1 cellular context compared by ENCODE assay signal in genomic region chr22:40856513-40857308, GRCh38.
TF ChIP-seq lines count a peak whose summit lies in the region.

ST13 (minus strand) TSS chr22:40856639; CDS start chr22:40856540, 99 bp downstream.
XPNPEP3 (plus strand) TSS chr22:40857148; CDS start chr22:40857182, 34 bp downstream.

TF ChIP-seq in WTC11, 78 proteins besides CTCF, POLR2A, EP300 and RAD21 (continued from another document):
- TF ChIP-seq, protein P1, sequence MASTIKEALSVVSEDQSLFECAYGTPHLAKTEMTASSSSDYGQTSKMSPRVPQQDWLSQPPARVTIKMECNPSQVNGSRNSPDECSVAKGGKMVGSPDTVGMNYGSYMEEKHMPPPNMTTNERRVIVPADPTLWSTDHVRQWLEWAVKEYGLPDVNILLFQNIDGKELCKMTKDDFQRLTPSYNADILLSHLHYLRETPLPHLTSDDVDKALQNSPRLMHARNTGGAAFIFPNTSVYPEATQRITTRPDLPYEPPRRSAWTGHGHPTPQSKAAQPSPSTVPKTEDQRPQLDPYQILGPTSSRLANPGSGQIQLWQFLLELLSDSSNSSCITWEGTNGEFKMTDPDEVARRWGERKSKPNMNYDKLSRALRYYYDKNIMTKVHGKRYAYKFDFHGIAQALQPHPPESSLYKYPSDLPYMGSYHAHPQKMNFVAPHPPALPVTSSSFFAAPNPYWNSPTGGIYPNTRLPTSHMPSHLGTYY (CRISPR knock-in tag; IDR thresholded peaks at IDR 0.05): no peak
- 0 out of 2 replicates have a peak, but pooled peaks have one; percentile 38 for TF ChIP-seq TEAD1 (CRISPR knock-in tag; IDR thresholded peaks at IDR 0.05)
- TF ChIP-seq HMGXB4 (CRISPR knock-in tag; IDR thresholded peaks at IDR 0.05): peak; percentile 18
- TF ChIP-seq ZSCAN18 (CRISPR knock-in tag; IDR thresholded peaks at IDR 0.05): no peak
- TF ChIP-seq, protein P2, sequence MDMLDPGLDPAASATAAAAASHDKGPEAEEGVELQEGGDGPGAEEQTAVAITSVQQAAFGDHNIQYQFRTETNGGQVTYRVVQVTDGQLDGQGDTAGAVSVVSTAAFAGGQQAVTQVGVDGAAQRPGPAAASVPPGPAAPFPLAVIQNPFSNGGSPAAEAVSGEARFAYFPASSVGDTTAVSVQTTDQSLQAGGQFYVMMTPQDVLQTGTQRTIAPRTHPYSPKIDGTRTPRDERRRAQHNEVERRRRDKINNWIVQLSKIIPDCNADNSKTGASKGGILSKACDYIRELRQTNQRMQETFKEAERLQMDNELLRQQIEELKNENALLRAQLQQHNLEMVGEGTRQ (CRISPR knock-in tag; IDR thresholded peaks at IDR 0.05): peak; percentile 92
- TF ChIP-seq SOX15 (CRISPR knock-in tag; IDR thresholded peaks at IDR 0.05): no peak
- TF ChIP-seq ESRRA (CRISPR knock-in tag; IDR thresholded peaks at IDR 0.05; ENCODE audit: borderline replicate concordance): no peak
- TF ChIP-seq, protein P3, sequence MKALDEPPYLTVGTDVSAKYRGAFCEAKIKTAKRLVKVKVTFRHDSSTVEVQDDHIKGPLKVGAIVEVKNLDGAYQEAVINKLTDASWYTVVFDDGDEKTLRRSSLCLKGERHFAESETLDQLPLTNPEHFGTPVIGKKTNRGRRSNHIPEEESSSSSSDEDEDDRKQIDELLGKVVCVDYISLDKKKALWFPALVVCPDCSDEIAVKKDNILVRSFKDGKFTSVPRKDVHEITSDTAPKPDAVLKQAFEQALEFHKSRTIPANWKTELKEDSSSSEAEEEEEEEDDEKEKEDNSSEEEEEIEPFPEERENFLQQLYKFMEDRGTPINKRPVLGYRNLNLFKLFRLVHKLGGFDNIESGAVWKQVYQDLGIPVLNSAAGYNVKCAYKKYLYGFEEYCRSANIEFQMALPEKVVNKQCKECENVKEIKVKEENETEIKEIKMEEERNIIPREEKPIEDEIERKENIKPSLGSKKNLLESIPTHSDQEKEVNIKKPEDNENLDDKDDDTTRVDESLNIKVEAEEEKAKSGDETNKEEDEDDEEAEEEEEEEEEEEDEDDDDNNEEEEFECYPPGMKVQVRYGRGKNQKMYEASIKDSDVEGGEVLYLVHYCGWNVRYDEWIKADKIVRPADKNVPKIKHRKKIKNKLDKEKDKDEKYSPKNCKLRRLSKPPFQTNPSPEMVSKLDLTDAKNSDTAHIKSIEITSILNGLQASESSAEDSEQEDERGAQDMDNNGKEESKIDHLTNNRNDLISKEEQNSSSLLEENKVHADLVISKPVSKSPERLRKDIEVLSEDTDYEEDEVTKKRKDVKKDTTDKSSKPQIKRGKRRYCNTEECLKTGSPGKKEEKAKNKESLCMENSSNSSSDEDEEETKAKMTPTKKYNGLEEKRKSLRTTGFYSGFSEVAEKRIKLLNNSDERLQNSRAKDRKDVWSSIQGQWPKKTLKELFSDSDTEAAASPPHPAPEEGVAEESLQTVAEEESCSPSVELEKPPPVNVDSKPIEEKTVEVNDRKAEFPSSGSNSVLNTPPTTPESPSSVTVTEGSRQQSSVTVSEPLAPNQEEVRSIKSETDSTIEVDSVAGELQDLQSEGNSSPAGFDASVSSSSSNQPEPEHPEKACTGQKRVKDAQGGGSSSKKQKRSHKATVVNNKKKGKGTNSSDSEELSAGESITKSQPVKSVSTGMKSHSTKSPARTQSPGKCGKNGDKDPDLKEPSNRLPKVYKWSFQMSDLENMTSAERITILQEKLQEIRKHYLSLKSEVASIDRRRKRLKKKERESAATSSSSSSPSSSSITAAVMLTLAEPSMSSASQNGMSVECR (CRISPR knock-in tag; IDR thresholded peaks at IDR 0.05; ENCODE audit: borderline replicate concordance): peak; percentile 78
- TF ChIP-seq, protein P4, sequence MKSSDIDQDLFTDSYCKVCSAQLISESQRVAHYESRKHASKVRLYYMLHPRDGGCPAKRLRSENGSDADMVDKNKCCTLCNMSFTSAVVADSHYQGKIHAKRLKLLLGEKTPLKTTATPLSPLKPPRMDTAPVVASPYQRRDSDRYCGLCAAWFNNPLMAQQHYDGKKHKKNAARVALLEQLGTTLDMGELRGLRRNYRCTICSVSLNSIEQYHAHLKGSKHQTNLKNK (CRISPR knock-in tag; IDR thresholded peaks at IDR 0.05): no peak
- no peak for TF ChIP-seq ZNF138 (CRISPR knock-in tag; conservative IDR thresholded peaks at IDR 0.05)
- TF ChIP-seq ZNF232 (CRISPR knock-in tag; IDR thresholded peaks at IDR 0.05): 0 out of 2 replicates have a peak, but pooled peaks have one; percentile 58
- TF ChIP-seq ZNF396 (CRISPR knock-in tag; IDR thresholded peaks at IDR 0.05; ENCODE audit: borderline replicate concordance): no peak
- 0 out of 2 replicates have a peak, but pooled peaks have one; percentile 24 for TF ChIP-seq KAT7 (CRISPR knock-in tag; IDR thresholded peaks at IDR 0.05; ENCODE audit: borderline replicate concordance)
- TF ChIP-seq IRF1 (CRISPR knock-in tag; IDR thresholded peaks at IDR 0.05): 0 out of 2 replicates have a peak, but pooled peaks have one; percentile 17
- TF ChIP-seq NFYB (CRISPR knock-in tag; conservative IDR thresholded peaks at IDR 0.05; ENCODE audit: low read depth): no peak
- no peak; the same call in 1 of the 2 replicates for TF ChIP-seq FOXP1 (CRISPR knock-in tag; IDR thresholded peaks at IDR 0.05; ENCODE audit: borderline replicate concordance)
- TF ChIP-seq CREM (CRISPR knock-in tag; IDR thresholded peaks at IDR 0.05): peak; percentile 97
- TF ChIP-seq, protein P5, sequence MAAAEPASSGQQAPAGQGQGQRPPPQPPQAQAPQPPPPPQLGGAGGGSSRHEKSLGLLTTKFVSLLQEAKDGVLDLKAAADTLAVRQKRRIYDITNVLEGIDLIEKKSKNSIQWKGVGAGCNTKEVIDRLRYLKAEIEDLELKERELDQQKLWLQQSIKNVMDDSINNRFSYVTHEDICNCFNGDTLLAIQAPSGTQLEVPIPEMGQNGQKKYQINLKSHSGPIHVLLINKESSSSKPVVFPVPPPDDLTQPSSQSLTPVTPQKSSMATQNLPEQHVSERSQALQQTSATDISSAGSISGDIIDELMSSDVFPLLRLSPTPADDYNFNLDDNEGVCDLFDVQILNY (CRISPR knock-in tag; IDR thresholded peaks at IDR 0.05): no peak
- TF ChIP-seq MAX (CRISPR knock-in tag; IDR thresholded peaks at IDR 0.05): peak; percentile 73
- no peak for TF ChIP-seq HMGA2 (CRISPR knock-in tag; IDR thresholded peaks at IDR 0.05)
- TF ChIP-seq NR3C1 (CRISPR knock-in tag; conservative IDR thresholded peaks at IDR 0.05; ENCODE audit: low read depth): 0 out of 2 replicates have a peak, but pooled peaks have one; percentile 80
- TF ChIP-seq, protein P6, sequence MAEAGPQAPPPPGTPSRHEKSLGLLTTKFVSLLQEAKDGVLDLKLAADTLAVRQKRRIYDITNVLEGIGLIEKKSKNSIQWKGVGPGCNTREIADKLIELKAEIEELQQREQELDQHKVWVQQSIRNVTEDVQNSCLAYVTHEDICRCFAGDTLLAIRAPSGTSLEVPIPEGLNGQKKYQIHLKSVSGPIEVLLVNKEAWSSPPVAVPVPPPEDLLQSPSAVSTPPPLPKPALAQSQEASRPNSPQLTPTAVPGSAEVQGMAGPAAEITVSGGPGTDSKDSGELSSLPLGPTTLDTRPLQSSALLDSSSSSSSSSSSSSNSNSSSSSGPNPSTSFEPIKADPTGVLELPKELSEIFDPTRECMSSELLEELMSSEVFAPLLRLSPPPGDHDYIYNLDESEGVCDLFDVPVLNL (CRISPR knock-in tag; IDR thresholded peaks at IDR 0.05; ENCODE audit: borderline replicate concordance, low read depth): no peak
- TF ChIP-seq MYBL2 (CRISPR knock-in tag; IDR thresholded peaks at IDR 0.05): 0 out of 2 replicates have a peak, but pooled peaks have one; percentile 4
- TF ChIP-seq, protein P7, sequence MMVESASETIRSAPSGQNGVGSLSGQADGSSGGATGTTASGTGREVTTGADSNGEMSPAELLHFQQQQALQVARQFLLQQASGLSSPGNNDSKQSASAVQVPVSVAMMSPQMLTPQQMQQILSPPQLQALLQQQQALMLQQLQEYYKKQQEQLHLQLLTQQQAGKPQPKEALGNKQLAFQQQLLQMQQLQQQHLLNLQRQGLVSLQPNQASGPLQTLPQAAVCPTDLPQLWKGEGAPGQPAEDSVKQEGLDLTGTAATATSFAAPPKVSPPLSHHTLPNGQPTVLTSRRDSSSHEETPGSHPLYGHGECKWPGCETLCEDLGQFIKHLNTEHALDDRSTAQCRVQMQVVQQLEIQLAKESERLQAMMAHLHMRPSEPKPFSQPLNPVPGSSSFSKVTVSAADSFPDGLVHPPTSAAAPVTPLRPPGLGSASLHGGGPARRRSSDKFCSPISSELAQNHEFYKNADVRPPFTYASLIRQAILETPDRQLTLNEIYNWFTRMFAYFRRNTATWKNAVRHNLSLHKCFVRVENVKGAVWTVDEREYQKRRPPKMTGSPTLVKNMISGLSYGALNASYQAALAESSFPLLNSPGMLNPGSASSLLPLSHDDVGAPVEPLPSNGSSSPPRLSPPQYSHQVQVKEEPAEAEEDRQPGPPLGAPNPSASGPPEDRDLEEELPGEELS (CRISPR knock-in tag; IDR thresholded peaks at IDR 0.05): no peak; the same call in 1 of the 2 replicates
- TF ChIP-seq SP1 (CRISPR knock-in tag; conservative IDR thresholded peaks at IDR 0.05): peak; percentile 88
- TF ChIP-seq ZNF416 (CRISPR knock-in tag; IDR thresholded peaks at IDR 0.05): no peak
